Comparison of ENCODE assay signal across 14 cellular contexts in genomic region chr10:35398888-35399287, GRCh38.
"Had no signal": no experiment of that assay in that cellular context is flagged by ENCODE, and none has a peak within 500 bp of the region (broad histone marks: within the 10 kb centered on the region; RNA-seq: fewer than 3 reads in every experiment).

No MANE protein-coding gene starts in this region.

- H3K27me3 Mint-ChIP-seq: activated naive CD8-positive, alpha-beta T cell treated with anti-CD3 and anti-CD28 coated beads, Interleukin-2, amount 50 U/mL, for 24 hours had no signal

- H3K36me3 ChIP-seq: tibial nerve had no signal

- H3K27ac Mint-ChIP-seq: activated naive CD4-positive, alpha-beta T cell treated with anti-CD3 and anti-CD28 coated beads for 36 hours; activated naive CD8-positive, alpha-beta T cell treated with anti-CD3 and anti-CD28 coated beads, Interleukin-2, amount 50 U/mL, for 24 hours; T-helper 2 cell treated with Interferon-gamma antibody and Interleukin-4, amounts not matched to agents 5 μg/mL and 100 μg/mL, for 36 hours had no signal

- H3K9me3 Mint-ChIP-seq: activated naive CD4-positive, alpha-beta T cell treated with anti-CD3 and anti-CD28 coated beads for 36 hours; activated naive CD8-positive, alpha-beta T cell treated with anti-CD3 and anti-CD28 coated beads, Interleukin-2, amount 50 U/mL, for 24 hours; T-helper 2 cell treated with Interferon-gamma antibody and Interleukin-4, amounts not matched to agents 5 μg/mL and 100 μg/mL, for 36 hours had no signal

- H3K27me3 ChIP-seq: tibial nerve had no signal

- ATAC-seq: activated naive CD8-positive, alpha-beta T cell treated with anti-CD3 and anti-CD28 coated beads, Interleukin-2, amount 50 U/mL, for 24 hours had no signal

- H3K4me3 Mint-ChIP-seq: activated naive CD4-positive, alpha-beta T cell treated with anti-CD3 and anti-CD28 coated beads for 36 hours; activated naive CD8-positive, alpha-beta T cell treated with anti-CD3 and anti-CD28 coated beads, Interleukin-2, amount 50 U/mL, for 24 hours; T-helper 2 cell treated with Interferon-gamma antibody and Interleukin-4, amounts not matched to agents 5 μg/mL and 100 μg/mL, for 36 hours had no signal

- DNase-seq: activated CD4-positive, CD25-positive, alpha-beta regulatory T cell treated with anti-CD3 and anti-CD28 coated beads, Interleukin-2, amount 50 U/mL, for 72 hours; activated naive CD4-positive, alpha-beta T cell treated with anti-CD3 and anti-CD28 coated beads for 36 hours; activated naive CD8-positive, alpha-beta T cell treated with anti-CD3 and anti-CD28 coated beads, Interleukin-2, amount 50 U/mL, for 24 hours; activated T-cell treated with anti-CD3 and anti-CD28 coated beads for 4 hours; aorta; hippocampal formation; stimulated activated CD4-positive, alpha-beta T cell treated with anti-CD3 and anti-CD28 coated beads, Interleukin-4, amount 100 ng/mL, for 24 hours; stimulated activated naive CD4-positive, alpha-beta T cell; substantia nigra; SW 1271 had no signal

- H3K27ac ChIP-seq: parathyroid adenoma, skin epidermis had no signal

- H3K9me3 ChIP-seq: tibial nerve had no signal

- H3K4me3 ChIP-seq: skin epidermis, tibial nerve had no signal
